1 cellular context compared by ENCODE assay signal in genomic region chr13:114173261-114173660, GRCh38.
TF ChIP-seq lines count a peak whose summit lies in the region.

No MANE protein-coding gene starts in this region.

TF ChIP-seq in IMR-90, 13 proteins besides CTCF, POLR2A, EP300 and RAD21 (continued from another document):
- TF ChIP-seq ELK1 (IDR thresholded peaks at IDR 0.05; ENCODE audit: borderline replicate concordance, low read depth, low read length) = no peak
- no peak for TF ChIP-seq MAZ (IDR thresholded peaks at IDR 0.05; ENCODE audit: borderline replicate concordance, low read depth, low read length)
